ENCODE assay signal across 22 cellular contexts in the genomic region with DNA sequence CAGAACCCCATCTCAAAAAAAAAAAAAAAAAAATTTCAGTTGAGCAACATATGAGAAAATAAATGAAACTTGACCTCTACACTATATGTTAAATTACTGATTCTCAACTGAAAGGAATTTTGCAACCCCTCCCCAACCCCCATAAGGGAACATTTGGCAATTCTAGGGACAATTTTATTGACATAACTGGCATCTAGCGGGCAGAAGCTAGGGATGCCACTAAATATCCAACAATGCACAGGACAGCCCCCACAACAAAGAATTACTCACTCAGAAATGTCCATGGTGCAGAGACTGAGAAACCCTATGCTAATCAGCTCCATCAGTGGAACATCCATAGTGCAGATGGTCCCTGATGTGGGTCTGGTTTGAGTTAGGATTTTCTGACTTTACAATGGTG.
"Had no signal": no experiment of that assay in that cellular context is flagged by ENCODE, and none has a peak within 500 bp of the region (broad histone marks: within the 10 kb centered on the region; RNA-seq: fewer than 3 reads in every experiment).

No MANE protein-coding gene starts in this region.

- H3K9me3 Mint-ChIP-seq: dendritic cell treated with granulocyte-macrophage colony-stimulating factor and Interleukin-4, amounts not matched to agents 40 ng/mL and 50 ng/mL, for 4 days; memory B cell had no signal

- H3K4me1 ChIP-seq: colonic mucosa, esophagus muscularis mucosa, gastrocnemius medialis, heart right ventricle, left lung, lower lobe of right lung had no signal

- FAIRE-seq: endothelial cell of umbilical vein, islet of Langerhans, keratinocyte had no signal

- H3K9me3 ChIP-seq: colonic mucosa, esophagus muscularis mucosa, gastrocnemius medialis, heart right ventricle, left lung, lower lobe of right lung had no signal

- H3K27me3 Mint-ChIP-seq: dendritic cell treated with granulocyte-macrophage colony-stimulating factor and Interleukin-4, amounts not matched to agents 40 ng/mL and 50 ng/mL, for 4 days; memory B cell had no signal

- H3K27me3 ChIP-seq: colonic mucosa, esophagus muscularis mucosa, gastrocnemius medialis, heart right ventricle, left lung had no signal

- H3K27ac ChIP-seq: colonic mucosa, esophagus muscularis mucosa, gastrocnemius medialis, heart right ventricle, left lung, lower lobe of right lung had no signal

- H3K36me3 Mint-ChIP-seq: memory B cell; naive thymus-derived CD4-positive, alpha-beta T cell had no signal

- H3K4me3 ChIP-seq: colonic mucosa, esophagus muscularis mucosa, gastrocnemius medialis, heart right ventricle, left lung, lower lobe of right lung had no signal

- H3K36me3 ChIP-seq: colonic mucosa, esophagus muscularis mucosa, gastrocnemius medialis, heart right ventricle, left lung, lower lobe of right lung had no signal

- DNase-seq: colonic mucosa; cortex of kidney; effector CD4-positive, alpha-beta T cell; effector memory CD4-positive, alpha-beta T cell; foreskin melanocyte; gastrocnemius medialis; glutamatergic neuron; heart right ventricle; hippocampal formation; left cardiac atrium; left lung; left ventricle myocardium superior; lower lobe of right lung; mesendoderm; midbrain; naive thymus-derived CD4-positive, alpha-beta T cell had no signal

- H3K4me3 Mint-ChIP-seq: dendritic cell treated with granulocyte-macrophage colony-stimulating factor and Interleukin-4, amounts not matched to agents 40 ng/mL and 50 ng/mL, for 4 days; memory B cell; naive thymus-derived CD4-positive, alpha-beta T cell had no signal

- H3K4me1 Mint-ChIP-seq: memory B cell; naive thymus-derived CD4-positive, alpha-beta T cell had no signal

- H3K27ac Mint-ChIP-seq: dendritic cell treated with granulocyte-macrophage colony-stimulating factor and Interleukin-4, amounts not matched to agents 40 ng/mL and 50 ng/mL, for 4 days; memory B cell; naive thymus-derived CD4-positive, alpha-beta T cell had no signal
